In genomic region chr3:169636928-169637327, GRCh38 we compare ENCODE assay signal across 34 cellular contexts. TPM values are rescaled to one million over a fixed set of nuclear protein-coding genes. Genes with fewer than 3 reads are reported as not detected.
"Had no signal": no experiment of that assay in that cellular context is flagged by ENCODE, and none has a peak within 500 bp of the region (broad histone marks: within the 10 kb centered on the region; RNA-seq: fewer than 3 reads in every experiment).

No MANE protein-coding gene starts in this region.

- H3K9me3 Mint-ChIP-seq: activated B cell treated with CpG ODN at 0.5 μM for 24 hours; activated CD4-positive, alpha-beta memory T cell treated with anti-CD3 and anti-CD28 coated beads, Interleukin-2, amount 10 ng/mL, durations not matched to agents 7 days and 5 days; activated CD4-positive, alpha-beta T cell treated with anti-CD3 and anti-CD28 coated beads, Interleukin-2, amount 10 ng/mL, durations not matched to agents 24 days and 14 days; activated naive CD4-positive, alpha-beta T cell treated with anti-CD3 and anti-CD28 coated beads, Interleukin-2, amount 10 ng/mL, durations not matched to agents 7 days and 5 days; activated naive CD4-positive, alpha-beta T cell treated with anti-CD3 and anti-CD28 coated beads, Interleukin-2, amount 50 U/mL, for 24 hours; activated naive CD8-positive, alpha-beta T cell treated with anti-CD3 and anti-CD28 coated beads, Interleukin-2, amount 10 ng/mL, durations not matched to agents 7 days and 5 days; activated naive CD8-positive, alpha-beta T cell treated with anti-CD3 and anti-CD28 coated beads, Interleukin-2, amount 50 U/mL, for 24 hours; activated T-cell treated with anti-CD3 and anti-CD28 coated beads, Interleukin-2, amount 50 U/mL, for 24 hours; activated T-helper 2 cell treated with anti-CD3 and anti-CD28 coated beads, Interferon-gamma antibody, Interleukin-2, Interleukin-4, amounts not matched to agents 10 μg/mL and 5 μg/mL and 100 μg/mL, durations not matched to agents 14 hours and 24 hours and 36 hours; central memory CD8-positive, alpha-beta T cell; T-helper 1 cell treated with Interleukin-12 subunit alpha and Interleukin-12 subunit beta and Interleukin-4 antibody, amounts not matched to agents 30 μg/mL and 1 μg/mL, for 36 hours; T-helper 2 cell treated with Interferon-gamma antibody and Interleukin-4, amounts not matched to agents 5 μg/mL and 100 μg/mL, for 36 hours had no signal

- H3K27me3 ChIP-seq: ascending aorta, cardiac muscle cell had no signal

- DNase-seq: activated B cell treated with CpG ODN at 0.5 μM for 24 hours; activated CD4-positive, alpha-beta memory T cell treated with anti-CD3 and anti-CD28 coated beads, Interleukin-2, amount 10 ng/mL, durations not matched to agents 7 days and 5 days; activated CD4-positive, alpha-beta T cell treated with anti-CD3 and anti-CD28 coated beads for 4 hours; activated CD4-positive, alpha-beta T cell treated with anti-CD3 and anti-CD28 coated beads, Interleukin-2, amount 10 ng/mL, durations not matched to agents 24 days and 14 days; activated CD4-positive, alpha-beta T cell treated with anti-CD3 and anti-CD28 coated beads, Interleukin-2, amount 50 U/mL, for 1 hour; activated CD4-positive, alpha-beta T cell treated with anti-CD3 and anti-CD28 coated beads, Interleukin-2, amount 50 U/mL, for 4 hours; activated CD4-positive, CD25-positive, alpha-beta regulatory T cell treated with anti-CD3 and anti-CD28 coated beads, Interleukin-2, amount 50 U/mL, for 72 hours; activated CD8-positive, alpha-beta memory T cell treated with anti-CD3 and anti-CD28 coated beads for 24 hours; activated CD8-positive, alpha-beta memory T cell treated with anti-CD3 and anti-CD28 coated beads, Interleukin-2, amount 10 ng/mL, durations not matched to agents 7 days and 5 days; activated CD8-positive, alpha-beta memory T cell treated with anti-CD3 and anti-CD28 coated beads, Interleukin-2, amount 50 U/mL, for 48 hours; activated CD8-positive, alpha-beta T cell treated with anti-CD3 and anti-CD28 coated beads, Interleukin-2, amount 10 ng/mL, durations not matched to agents 7 days and 5 days; activated effector memory CD4-positive, alpha-beta T cell treated with Interleukin-2 at 50 U/mL for 16 hours; activated gamma-delta T cell; activated naive CD4-positive, alpha-beta T cell treated with anti-CD3 and anti-CD28 coated beads, Interleukin-2, amount 10 ng/mL, durations not matched to agents 7 days and 5 days; activated naive CD4-positive, alpha-beta T cell treated with Interleukin-2 at 50 U/mL for 16 hours; activated naive CD8-positive, alpha-beta T cell treated with anti-CD3 and anti-CD28 coated beads, Interleukin-2, amount 10 ng/mL, durations not matched to agents 7 days and 5 days; activated naive CD8-positive, alpha-beta T cell treated with anti-CD3 and anti-CD28 coated beads, Interleukin-2, amount 50 U/mL, for 24 hours; activated T-cell treated with anti-CD3 and anti-CD28 coated beads, Interleukin-2, amount 50 U/mL, for 24 hours; activated T-cell treated with anti-CD3 and anti-CD28 coated beads, Interleukin-2, amount 50 U/mL, for 48 hours; amygdala; anterior cingulate cortex; caudate nucleus; T-helper 2 cell; T-helper 9 cell had no signal

- H3K4me1 Mint-ChIP-seq: activated B cell treated with CpG ODN at 0.5 μM for 24 hours; activated CD4-positive, alpha-beta memory T cell treated with anti-CD3 and anti-CD28 coated beads, Interleukin-2, amount 10 ng/mL, durations not matched to agents 7 days and 5 days; activated CD4-positive, alpha-beta T cell treated with anti-CD3 and anti-CD28 coated beads, Interleukin-2, amount 10 ng/mL, durations not matched to agents 24 days and 14 days; activated CD8-positive, alpha-beta memory T cell treated with anti-CD3 and anti-CD28 coated beads, Interleukin-2, amount 10 ng/mL, durations not matched to agents 7 days and 5 days; activated naive CD4-positive, alpha-beta T cell treated with anti-CD3 and anti-CD28 coated beads, Interleukin-2, amount 10 ng/mL, durations not matched to agents 7 days and 5 days; activated naive CD8-positive, alpha-beta T cell treated with anti-CD3 and anti-CD28 coated beads, Interleukin-2, amount 10 ng/mL, durations not matched to agents 7 days and 5 days; activated naive CD8-positive, alpha-beta T cell treated with anti-CD3 and anti-CD28 coated beads, Interleukin-2, amount 50 U/mL, for 24 hours; brain; central memory CD8-positive, alpha-beta T cell had no signal

- H3K9me3 ChIP-seq: ascending aorta had no signal

- ATAC-seq: activated CD8-positive, alpha-beta memory T cell treated with anti-CD3 and anti-CD28 coated beads, Interleukin-2, amount 10 ng/mL, durations not matched to agents 7 days and 5 days; activated CD8-positive, alpha-beta T cell treated with anti-CD3 and anti-CD28 coated beads, Interleukin-2, amount 10 ng/mL, durations not matched to agents 7 days and 5 days; activated naive CD8-positive, alpha-beta T cell treated with anti-CD3 and anti-CD28 coated beads, Interleukin-2, amount 50 U/mL, for 24 hours had no signal

- H3K36me3 ChIP-seq: ascending aorta, cardiac muscle cell had no signal

- H3K4me3 ChIP-seq: ascending aorta, cardiac muscle cell had no signal

- H3K36me3 Mint-ChIP-seq: activated CD8-positive, alpha-beta memory T cell treated with anti-CD3 and anti-CD28 coated beads, Interleukin-2, amount 10 ng/mL, durations not matched to agents 7 days and 5 days; activated naive CD4-positive, alpha-beta T cell treated with anti-CD3 and anti-CD28 coated beads, Interleukin-2, amount 10 ng/mL, durations not matched to agents 7 days and 5 days; activated naive CD4-positive, alpha-beta T cell treated with anti-CD3 and anti-CD28 coated beads, Interleukin-2, amount 50 U/mL, for 24 hours; activated naive CD8-positive, alpha-beta T cell; activated naive CD8-positive, alpha-beta T cell treated with anti-CD3 and anti-CD28 coated beads, Interleukin-2, amount 10 ng/mL, durations not matched to agents 7 days and 5 days; brain had no signal

- H3K27ac ChIP-seq: ascending aorta, cardiac muscle cell, VCaP had no signal

- H3K27me3 Mint-ChIP-seq: activated naive CD4-positive, alpha-beta T cell treated with anti-CD3 and anti-CD28 coated beads, Interleukin-2, amount 10 ng/mL, durations not matched to agents 7 days and 5 days had no signal

- H3K27ac Mint-ChIP-seq: activated B cell treated with CpG ODN at 0.5 μM for 24 hours; activated CD4-positive, alpha-beta memory T cell treated with anti-CD3 and anti-CD28 coated beads, Interleukin-2, amount 10 ng/mL, durations not matched to agents 7 days and 5 days; activated CD4-positive, alpha-beta T cell treated with anti-CD3 and anti-CD28 coated beads, Interleukin-2, amount 10 ng/mL, durations not matched to agents 24 days and 14 days; activated CD8-positive, alpha-beta memory T cell treated with anti-CD3 and anti-CD28 coated beads, Interleukin-2, amount 10 ng/mL, durations not matched to agents 7 days and 5 days; activated CD8-positive, alpha-beta T cell treated with anti-CD3 and anti-CD28 coated beads, Interleukin-2, amount 10 ng/mL, durations not matched to agents 7 days and 5 days; activated naive CD4-positive, alpha-beta T cell treated with anti-CD3 and anti-CD28 coated beads, Interleukin-2, amount 10 ng/mL, durations not matched to agents 7 days and 5 days; activated naive CD4-positive, alpha-beta T cell treated with anti-CD3 and anti-CD28 coated beads, Interleukin-2, amount 50 U/mL, for 24 hours; activated naive CD8-positive, alpha-beta T cell; activated naive CD8-positive, alpha-beta T cell treated with anti-CD3 and anti-CD28 coated beads, Interleukin-2, amount 10 ng/mL, durations not matched to agents 7 days and 5 days; activated naive CD8-positive, alpha-beta T cell treated with anti-CD3 and anti-CD28 coated beads, Interleukin-2, amount 50 U/mL, for 24 hours; activated T-cell treated with anti-CD3 and anti-CD28 coated beads, Interleukin-2, amount 50 U/mL, for 24 hours; activated T-helper 2 cell treated with anti-CD3 and anti-CD28 coated beads, Interferon-gamma antibody, Interleukin-2, Interleukin-4, amounts not matched to agents 10 μg/mL and 5 μg/mL and 100 μg/mL, durations not matched to agents 14 hours and 24 hours and 36 hours; brain; T-helper 1 cell treated with Interleukin-12 subunit alpha and Interleukin-12 subunit beta and Interleukin-4 antibody, amounts not matched to agents 30 μg/mL and 1 μg/mL, for 36 hours; T-helper 2 cell treated with Interferon-gamma antibody and Interleukin-4, amounts not matched to agents 5 μg/mL and 100 μg/mL, for 36 hours had no signal

- H3K4me3 Mint-ChIP-seq: activated B cell treated with CpG ODN at 0.5 μM for 24 hours; activated CD4-positive, alpha-beta memory T cell treated with anti-CD3 and anti-CD28 coated beads, Interleukin-2, amount 10 ng/mL, durations not matched to agents 7 days and 5 days; activated CD4-positive, alpha-beta T cell treated with anti-CD3 and anti-CD28 coated beads, Interleukin-2, amount 10 ng/mL, durations not matched to agents 24 days and 14 days; activated CD8-positive, alpha-beta memory T cell treated with anti-CD3 and anti-CD28 coated beads, Interleukin-2, amount 10 ng/mL, durations not matched to agents 7 days and 5 days; activated CD8-positive, alpha-beta T cell treated with anti-CD3 and anti-CD28 coated beads, Interleukin-2, amount 10 ng/mL, durations not matched to agents 7 days and 5 days; activated naive CD4-positive, alpha-beta T cell treated with anti-CD3 and anti-CD28 coated beads, Interleukin-2, amount 10 ng/mL, durations not matched to agents 7 days and 5 days; activated naive CD4-positive, alpha-beta T cell treated with anti-CD3 and anti-CD28 coated beads, Interleukin-2, amount 50 U/mL, for 24 hours; activated naive CD8-positive, alpha-beta T cell; activated naive CD8-positive, alpha-beta T cell treated with anti-CD3 and anti-CD28 coated beads, Interleukin-2, amount 10 ng/mL, durations not matched to agents 7 days and 5 days; activated naive CD8-positive, alpha-beta T cell treated with anti-CD3 and anti-CD28 coated beads, Interleukin-2, amount 50 U/mL, for 24 hours; activated T-cell treated with anti-CD3 and anti-CD28 coated beads, Interleukin-2, amount 50 U/mL, for 24 hours; brain; central memory CD8-positive, alpha-beta T cell; T-helper 1 cell treated with Interleukin-12 subunit alpha and Interleukin-12 subunit beta and Interleukin-4 antibody, amounts not matched to agents 30 μg/mL and 1 μg/mL, for 36 hours; T-helper 2 cell treated with Interferon-gamma antibody and Interleukin-4, amounts not matched to agents 5 μg/mL and 100 μg/mL, for 36 hours had no signal

RNA-seq across cellular contexts. Expression of gene MECOM, which starts 26.6 kb away (rescaled TPM):
- total RNA-seq: activated CD4-positive, alpha-beta memory T cell treated with anti-CD3 and anti-CD28 coated beads, Interleukin-2, amount 10 ng/mL, durations not matched to agents 7 days and 5 days; activated CD4-positive, alpha-beta T cell treated with anti-CD3 and anti-CD28 coated beads, Interleukin-2, amount 10 ng/mL, durations not matched to agents 24 days and 14 days; activated CD8-positive, alpha-beta memory T cell treated with anti-CD3 and anti-CD28 coated beads, Interleukin-2, amount 10 ng/mL, durations not matched to agents 7 days and 5 days; activated CD8-positive, alpha-beta T cell treated with anti-CD3 and anti-CD28 coated beads, Interleukin-2, amount 10 ng/mL, durations not matched to agents 7 days and 5 days; activated naive CD8-positive, alpha-beta T cell treated with anti-CD3 and anti-CD28 coated beads, Interleukin-2, amount 10 ng/mL, durations not matched to agents 7 days and 5 days; activated T-helper 2 cell treated with anti-CD3 and anti-CD28 coated beads, Interferon-gamma antibody, Interleukin-2, Interleukin-4, amounts not matched to agents 10 μg/mL and 5 μg/mL and 100 μg/mL, durations not matched to agents 14 hours and 24 hours and 36 hours had no signal
